In genomic region chrX:7110821-7111276, GRCh38 we compare ENCODE assay signal across 8 cellular contexts. TPM values are rescaled to one million over a fixed set of nuclear protein-coding genes. Genes with fewer than 3 reads are reported as not detected.
A peak's percentile ranks its signal among the peaks of the same experiment; 100 is the strongest.
DNase-seq lines count a peak whose midpoint lies in the region; ATAC-seq, FAIRE-seq and TF ChIP-seq lines count a peak whose summit lies in the region.

No MANE protein-coding gene starts in this region.

- H4K20me1 ChIP-seq in GM12878 (ENCODE audit: control insufficient read depth, insufficient read depth) = no peaks in the 10 kb centered on the region

- no TSS peak for BruUV-seq in GM12878 (replicated peaks; lab: Mats Ljungman, UMichigan)

- H3K4me1 ChIP-seq in GM12878 (ENCODE audit: control insufficient read depth, insufficient read depth, low read length) (peaks cover 68% of the 10 kb centered on the region), Peyer's patch (peaks cover 0 to 4% (median 0%) of the 10 kb centered on the region in 4 donors)

- CTCF ChIA-PET in GM12878 (lab: Yijun Ruan, JAX) = interaction anchor here (1.2 to 5.2 kb wide), 6 partner anchors 20 to 36 kb away, joined by 4 to 34 read pairs (median 14); partner anchors contain the start of gene STS

- 1% methylated on average over 5 of the region's 5 CpGs for WGBS in GM12878 (ENCODE audit: insufficient coverage, insufficient replicate concordance, low lambda C conversion rate, missing lambda C conversion rate)

- peaks cover 35% of the 10 kb centered on the region for H3K79me2 ChIP-seq in GM12878 (ENCODE audit: control insufficient read depth, insufficient read depth, low read length)

- peak overlapping the region; percentile 62 for H2AFZ ChIP-seq in GM12878 (ENCODE audit: control insufficient read depth, low read depth, low read length)

- peaks cover 2 to 3% of the 10 kb centered on the region in 2 experiments; a peak in 3 of 4 replicates for H3K36me3 ChIP-seq in GM12878 (ENCODE audit: control insufficient read depth in 2 of 2, insufficient read depth in 2 of 2, low read length in 1 of 2)
- H3K36me3 ChIP-seq in Peyer's patch = no peaks in the 10 kb centered on the region

- TF ChIP-seq CTCF in GM12878 (IDR thresholded peaks at IDR 0.05 in 2 of 3, conservative IDR thresholded peaks at IDR 0.05 in 1 of 3; ENCODE audit: control insufficient read depth in 2 of 3, extremely low read depth in 1 of 3, insufficient read depth in 1 of 3, low read depth in 3 of 3, low read length in 3 of 3) = no peak
- TF ChIP-seq CTCF in Peyer's patch (IDR thresholded peaks at IDR 0.05) = no peak

- TF ChIP-seq RAD21 in GM12878 (IDR thresholded peaks at IDR 0.05; ENCODE audit: insufficient read depth, low read depth, low read length) = no peak

- H3K27me3 ChIP-seq in GM12878 (replicated peaks in 1 of 2; ENCODE audit: control insufficient read depth in 2 of 2, insufficient read depth in 2 of 2, low read length in 1 of 2) (no peaks in the 10 kb centered on the region), Peyer's patch (no peaks in the 10 kb centered on the region)

- no peak for FAIRE-seq in GM12878 (lab: Jason Lieb, UNC)

- RAD21 ChIA-PET in GM12878 (lab: Charles Lee; ENCODE audit: unreplicated experiment) = interaction anchor here (0.6 to 10.2 kb wide), 13 partner anchors 9 to 1031 kb away, joined by 3 to 127 read pairs (median 8); partner anchors contain the start of genes PUDP and STS

- H3K4me3 ChIP-seq in GM08714 (ENCODE audit: low read length) = peak overlapping the region; percentile 48; the same call in 1 of the 2 replicates
- H3K4me3 ChIP-seq in GM12878 = no peak overlapping the region
- H3K4me3 ChIP-seq in Peyer's patch = no peak overlapping the region

- POLR2A ChIA-PET in GM12878 (lab: Charles Lee) = interaction anchor here (0.7 to 10.2 kb wide), 11 partner anchors 10 to 154 kb away, joined by 3 to 117 read pairs (median 5); partner anchors contain the start of genes PUDP and STS

- peak; percentile 39 for ATAC-seq in GM21390 (IDR thresholded peaks at IDR 0.05; ENCODE audit: unreplicated experiment)
- ATAC-seq in HG03521 (IDR thresholded peaks at IDR 0.05; ENCODE audit: unreplicated experiment) = peak; percentile 55
- ATAC-seq in GM12878 = peak; percentile 84

- H3K9ac ChIP-seq in GM12878 (ENCODE audit: control insufficient read depth, insufficient read depth, low read length) = peak overlapping the region; percentile 65

- TF ChIP-seq POLR2A in GM12878 (IDR thresholded peaks at IDR 0.05; ENCODE audit: low read depth, low read length) (peak; percentile 61), Peyer's patch (IDR thresholded peaks at IDR 0.05) (no peak)

- intact Hi-C loops in GM12878 (cut with micrococcal nuclease; ENCODE audit: unreplicated experiment) = loop anchor here (1.0 to 2.0 kb wide), 4 partner anchors 25 to 372 kb away; no protein-coding TSS in a partner anchor

- peak overlapping the region; percentile 69; the same call in 1 of the 2 replicates for H3K4me2 ChIP-seq in GM12878 (ENCODE audit: control insufficient read depth, insufficient read depth)

- DNase-seq in GM12878 (ENCODE audit: low read depth, low spot score) = peak; percentile 73
- no peak for DNase-seq in activated gamma-delta T cell (lab: John Stamatoyannopoulos, UW)
- no peak for DNase-seq in Peyer's patch
- DNase-seq in RKO (ENCODE audit: low spot score) = no peak
- no peak for DNase-seq in DMS53 (lab: John Stamatoyannopoulos, UW)

- TF ChIP-seq EP300 in GM12878 (IDR thresholded peaks at IDR 0.05; ENCODE audit: borderline replicate concordance in 1 of 2, control insufficient read depth in 1 of 2, low read depth in 2 of 2, low read length in 2 of 2) = peak; percentile 51 to 77; a peak in 3 of 4 replicates

- SMC1A ChIA-PET in GM12878 (lab: Charles Lee; ENCODE audit: uncharacterized antibody, unreplicated experiment) = interaction anchor here (1.2 to 6.9 kb wide), 12 partner anchors 10 to 811 kb away, joined by 4 to 80 read pairs (median 12); partner anchors contain the start of genes PUDP and STS

- H3K9me3 ChIP-seq in GM12878 (replicated peaks; ENCODE audit: control insufficient read depth, insufficient read depth, low read length) (no peaks in the 10 kb centered on the region; the same call in 1 of the 3 replicates), Peyer's patch (no peaks in the 10 kb centered on the region)

- in situ Hi-C loops in GM12878 (cut with MboI) = no loop called here

- H3K27ac ChIP-seq in GM12878 (ENCODE audit: control insufficient read depth, insufficient read depth) (peak overlapping the region; percentile 99), Peyer's patch (no peak overlapping the region)

TF ChIP-seq in GM12878, 131 proteins besides CTCF, POLR2A, EP300 and RAD21 (continues in another document):
- TF ChIP-seq EED (IDR thresholded peaks at IDR 0.05; ENCODE audit: low read depth) = peak; percentile 66; the same call in 1 of the 2 replicates
- peak; percentile 84 for TF ChIP-seq ATF7 (IDR thresholded peaks at IDR 0.05; ENCODE audit: low read depth)
- TF ChIP-seq DPF2 (IDR thresholded peaks at IDR 0.05) = no peak
- TF ChIP-seq ZBED1 (IDR thresholded peaks at IDR 0.05; ENCODE audit: borderline replicate concordance) = peak; percentile 84
- no peak for TF ChIP-seq NR2C2 (IDR thresholded peaks at IDR 0.05; ENCODE audit: borderline replicate concordance, control insufficient read depth, insufficient read length, low read depth)
- TF ChIP-seq FOS (IDR thresholded peaks at IDR 0.05; ENCODE audit: borderline replicate concordance, extremely low read depth, insufficient read length) = no peak
- no peak for TF ChIP-seq MXI1 (IDR thresholded peaks at IDR 0.05; ENCODE audit: low read depth, low read length)
- TF ChIP-seq, protein P1, sequence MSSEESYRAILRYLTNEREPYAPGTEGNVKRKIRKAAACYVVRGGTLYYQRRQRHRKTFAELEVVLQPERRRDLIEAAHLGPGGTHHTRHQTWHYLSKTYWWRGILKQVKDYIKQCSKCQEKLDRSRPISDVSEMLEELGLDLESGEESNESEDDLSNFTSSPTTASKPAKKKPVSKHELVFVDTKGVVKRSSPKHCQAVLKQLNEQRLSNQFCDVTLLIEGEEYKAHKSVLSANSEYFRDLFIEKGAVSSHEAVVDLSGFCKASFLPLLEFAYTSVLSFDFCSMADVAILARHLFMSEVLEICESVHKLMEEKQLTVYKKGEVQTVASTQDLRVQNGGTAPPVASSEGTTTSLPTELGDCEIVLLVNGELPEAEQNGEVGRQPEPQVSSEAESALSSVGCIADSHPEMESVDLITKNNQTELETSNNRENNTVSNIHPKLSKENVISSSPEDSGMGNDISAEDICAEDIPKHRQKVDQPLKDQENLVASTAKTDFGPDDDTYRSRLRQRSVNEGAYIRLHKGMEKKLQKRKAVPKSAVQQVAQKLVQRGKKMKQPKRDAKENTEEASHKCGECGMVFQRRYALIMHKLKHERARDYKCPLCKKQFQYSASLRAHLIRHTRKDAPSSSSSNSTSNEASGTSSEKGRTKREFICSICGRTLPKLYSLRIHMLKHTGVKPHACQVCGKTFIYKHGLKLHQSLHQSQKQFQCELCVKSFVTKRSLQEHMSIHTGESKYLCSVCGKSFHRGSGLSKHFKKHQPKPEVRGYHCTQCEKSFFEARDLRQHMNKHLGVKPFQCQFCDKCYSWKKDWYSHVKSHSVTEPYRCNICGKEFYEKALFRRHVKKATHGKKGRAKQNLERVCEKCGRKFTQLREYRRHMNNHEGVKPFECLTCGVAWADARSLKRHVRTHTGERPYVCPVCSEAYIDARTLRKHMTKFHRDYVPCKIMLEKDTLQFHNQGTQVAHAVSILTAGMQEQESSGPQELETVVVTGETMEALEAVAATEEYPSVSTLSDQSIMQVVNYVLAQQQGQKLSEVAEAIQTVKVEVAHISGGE (CRISPR knock-in tag; IDR thresholded peaks at IDR 0.05) = no peak
- no peak for TF ChIP-seq HCFC1 (IDR thresholded peaks at IDR 0.05; ENCODE audit: low read length)
- no peak for TF ChIP-seq RFX5 (IDR thresholded peaks at IDR 0.05; ENCODE audit: low read depth, low read length)
- TF ChIP-seq SREBF2 (IDR thresholded peaks at IDR 0.05; ENCODE audit: low read length) = no peak

RNA-seq across cellular contexts. Expression of gene STS, which starts 36.7 kb away (rescaled TPM):
- 41.8 and 44.8 TPM in 2 replicates for total RNA-seq in GM12878 (2013; cell fraction: nucleolus; rRNA removed)
- total RNA-seq in GM12878 (2014; rRNA removed) = 4.6 and 4.8 TPM in 2 replicates
- total RNA-seq in GM12878 (2014; rRNA removed; fragmentation: Illumina TruSeq; extraction: Trizol) = 5.1 and 5.3 TPM in 2 replicates
- 5.3 and 6.1 TPM in 2 replicates for total RNA-seq in GM12878 (2021)
- 8.9 TPM for polyA plus RNA-seq in GM12878 (2011; ENCODE audit: low read depth)
- polyA plus RNA-seq in GM12878 (2011; rRNA removed) = 19.4 and 19.6 TPM in 2 replicates
- polyA plus RNA-seq in GM12878 (2011; cell fraction: cytosol; rRNA removed) = 14.9 and 16.4 TPM in 2 replicates
- polyA plus RNA-seq in GM12878 (2011; cell fraction: nucleus; rRNA removed) = 11.4 and 13.1 TPM in 2 replicates
- polyA plus RNA-seq in GM12878 (2012) = 7.6 and 10.6 TPM in 2 replicates
- polyA plus RNA-seq in GM12878 (2014; fragmentation: Illumina TruSeq; extraction: Trizol) = 7.0 and 7.2 TPM in 2 replicates
- 1 to 10 TPM; 1.6 to 1.7 TPM for polyA plus RNA-seq in GM12878 (2014; fragmentation: Nextera tagmentation; extraction: Ambion mirVana)
- polyA plus RNA-seq in GM12878 (2014; rRNA removed) = 2.4 and 3.2 TPM in 2 replicates
- 1 to 10 TPM; 3.4 to 4.8 TPM for polyA plus RNA-seq in GM12878 (2016; fragmentation: Nextera tagmentation; extraction: Ambion mirVana)
- polyA minus RNA-seq in GM12878 (2011; rRNA and poly(A)+ RNA removed) = 43.4 and 45.0 TPM in 2 replicates
- polyA minus RNA-seq in GM12878 (2011; cell fraction: cytosol; rRNA and poly(A)+ RNA removed) = 11.5 and 12.5 TPM in 2 replicates
- polyA minus RNA-seq in GM12878 (2011; cell fraction: nucleus; rRNA and poly(A)+ RNA removed) = 16.2 and 23.8 TPM in 2 replicates
- total RNA-seq in Peyer's patch = 1 to 10 TPM; 3.3 to 5.6 (median 4.3) TPM

RNA-seq across cellular contexts. Expression of gene PUDP, which starts 37.1 kb away (rescaled TPM):
- total RNA-seq in GM12878 (2013; cell fraction: nucleolus; rRNA removed) = 37.5 and 37.8 TPM in 2 replicates
- total RNA-seq in GM12878 (2014; rRNA removed) (30.8 and 33.5 TPM in 2 replicates), GM12878 (2014; rRNA removed; fragmentation: Illumina TruSeq; extraction: Trizol) (35.6 and 38.6 TPM in 2 replicates), GM12878 (2021) (51.6 and 58.6 TPM in 2 replicates), Peyer's patch (10 to 100 TPM; 15.9 to 38.0 (median 23.9) TPM)
- 29.9 TPM for polyA plus RNA-seq in GM12878 (2011; ENCODE audit: low read depth)
- polyA plus RNA-seq in GM12878 (2011; rRNA removed) (81.2 and 89.2 TPM in 2 replicates), GM12878 (2014; fragmentation: Illumina TruSeq; extraction: Trizol) (61.2 and 62.5 TPM in 2 replicates), GM12878 (2014; fragmentation: Nextera tagmentation; extraction: Ambion mirVana) (10 to 100 TPM; 68.9 to 83.5 TPM), GM12878 (2014; rRNA removed) (46.3 and 58.9 TPM in 2 replicates), GM12878 (2016; fragmentation: Nextera tagmentation; extraction: Ambion mirVana) (10 to 100 TPM; 61.0 to 64.7 TPM)
- 61.1 and 61.2 TPM in 2 replicates for polyA plus RNA-seq in GM12878 (2011; cell fraction: cytosol; rRNA removed)
- 32.2 and 34.9 TPM in 2 replicates for polyA plus RNA-seq in GM12878 (2011; cell fraction: nucleus; rRNA removed)
- 35.7 and 40.1 TPM in 2 replicates for polyA plus RNA-seq in GM12878 (2012)
- 69.1 and 71.5 TPM in 2 replicates for polyA minus RNA-seq in GM12878 (2011; rRNA and poly(A)+ RNA removed)
- 14.2 and 20.7 TPM in 2 replicates for polyA minus RNA-seq in GM12878 (2011; cell fraction: cytosol; rRNA and poly(A)+ RNA removed)
- polyA minus RNA-seq in GM12878 (2011; cell fraction: nucleus; rRNA and poly(A)+ RNA removed) = 23.2 and 33.6 TPM in 2 replicates
